In the genomic region with DNA sequence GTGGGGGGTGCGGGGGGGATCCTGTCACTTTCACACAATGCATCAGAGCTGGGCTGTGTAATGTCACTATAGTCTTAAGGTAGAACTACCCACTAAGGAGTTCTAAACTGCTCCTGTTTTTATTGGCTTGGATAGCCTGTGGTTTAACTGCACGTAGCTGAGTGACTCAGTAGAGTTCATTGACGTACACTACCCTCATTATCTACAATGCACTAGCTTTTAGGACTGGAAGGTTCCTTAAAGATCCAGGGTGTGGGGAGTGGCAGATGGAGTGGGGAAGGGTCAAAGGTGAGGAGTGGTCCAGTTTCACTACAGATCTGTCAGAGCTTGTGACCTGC, we compare ENCODE assay signal across 11 cellular contexts.
DNase-seq lines count a peak whose midpoint lies in the region; ATAC-seq and TF ChIP-seq lines count a peak whose summit lies in the region.
"Had no signal": no experiment of that assay in that cellular context is flagged by ENCODE, and none has a peak within 500 bp of the region (broad histone marks: within the 10 kb centered on the region; RNA-seq: fewer than 3 reads in every experiment).

No MANE protein-coding gene starts in this region.

- no peaks in the 10 kb centered on the region for H3K36me3 ChIP-seq in muscle layer of colon (ENCODE audit: insufficient read depth, low read length)
- H3K36me3 ChIP-seq in thyroid gland = no peaks in the 10 kb centered on the region

- no peak overlapping the region for H3K9ac ChIP-seq in muscle layer of colon (ENCODE audit: low read length)

- H3K9me3 ChIP-seq in muscle layer of colon (ENCODE audit: low read length) (no peaks in the 10 kb centered on the region), thyroid gland (no peaks in the 10 kb centered on the region)
- H3K9me3 ChIP-seq: Caco-2 had no signal

- peak overlapping the region; percentile 86 for H3K27ac ChIP-seq in muscle layer of colon (ENCODE audit: low read depth, low read length)
- no peak overlapping the region for H3K27ac ChIP-seq in thyroid gland
- H3K27ac ChIP-seq: PC-9 had no signal

- TF ChIP-seq POLR2A in thyroid gland (IDR thresholded peaks at IDR 0.05) = no peak

- in situ Hi-C loops in Caki2 (cut with HindIII; ENCODE audit: low pct_unique_long_range_greater_than_20kb, low sequenced_read_pairs) = no loop called here

- DNase-seq in Caki2 (ENCODE audit: low read depth) = peak; percentile 67
- peak; percentile 66 for DNase-seq in MV-4-11 (lab: John Stamatoyannopoulos, UW)
- DNase-seq in choroid plexus epithelial cell (ENCODE audit: low read depth) = peak; percentile 95
- DNase-seq in thyroid gland = no peak
- DNase-seq in NK-92 (lab: John Stamatoyannopoulos, UW; ENCODE audit: unreplicated experiment) = no peak
- no peak for DNase-seq in activated T-cell treated with anti-CD3 and anti-CD28 coated beads for 4 hours
- DNase-seq: activated CD4-positive, alpha-beta T cell treated with anti-CD3 and anti-CD28 coated beads for 1 hour; Caco-2 had no signal

- ATAC-seq in HG03025 (IDR thresholded peaks at IDR 0.05; ENCODE audit: low FRiP score, unreplicated experiment) = no peak

- peaks cover 13% of the 10 kb centered on the region for H3K4me1 ChIP-seq in muscle layer of colon (ENCODE audit: insufficient read depth, low read length)
- H3K4me1 ChIP-seq in thyroid gland = no peaks in the 10 kb centered on the region
- H3K4me1 ChIP-seq: Caco-2 had no signal

- H3K4me3 ChIP-seq in choroid plexus epithelial cell (ENCODE audit: low read depth, low read length) = no peak overlapping the region
- H3K4me3 ChIP-seq in muscle layer of colon (ENCODE audit: low read depth in 1 of 2, low read length in 2 of 2) = no peak overlapping the region
- no peak overlapping the region for H3K4me3 ChIP-seq in thyroid gland (replicated peaks in 1 of 3)
- H3K4me3 ChIP-seq: PC-9 had no signal

- 74 to 78% methylated on average over 3 of the region's 3 CpGs for WGBS in thyroid gland, 2 donors

- TF ChIP-seq CTCF in choroid plexus epithelial cell (conservative IDR thresholded peaks at IDR 0.05; ENCODE audit: low read depth, low read length) (no peak), thyroid gland (IDR thresholded peaks at IDR 0.05) (no peak)

- intact Hi-C loops in thyroid gland (cut with DNase I) = no loop called here

- no peaks in the 10 kb centered on the region for H3K27me3 ChIP-seq in muscle layer of colon (ENCODE audit: control insufficient read depth in 1 of 2, insufficient read depth in 2 of 2, low read length in 2 of 2)
- H3K27me3 ChIP-seq in thyroid gland = no peaks in the 10 kb centered on the region

Comparison
In these comparisons a context has a peak if more than half of its experiments do, and no peak if none do; other contexts are left out.
1. DNase-seq: peak in Caki2 (single experiment), MV-4-11 (single experiment) and choroid plexus epithelial cell (single experiment); none in thyroid gland (0 of 2), NK-92 (single experiment) and activated T-cell treated with anti-CD3 and anti-CD28 coated beads for 4 hours (single experiment).